Comparison of ENCODE assay signal across 8 cellular contexts in genomic region chr4:158255727-158256324, GRCh38. TPM values are rescaled to one million over a fixed set of nuclear protein-coding genes. Genes with fewer than 3 reads are reported as not detected.
DNase-seq lines count a peak whose midpoint lies in the region; ATAC-seq, FAIRE-seq and TF ChIP-seq lines count a peak whose summit lies in the region.

No MANE protein-coding gene starts in this region.

- H3K27me3 ChIP-seq in thyroid gland: no peaks in the 10 kb centered on the region

- intact Hi-C loops in thyroid gland (cut with DNase I): loop anchor here (10.0 kb wide), 1 partner anchor 61 kb away; no protein-coding TSS in a partner anchor

- H3K27ac ChIP-seq in A549 (no peak overlapping the region), angular gyrus (ENCODE audit: low read depth, low read length) (peak overlapping the region; percentile 70), thyroid gland (no peak overlapping the region)

- no peak for TF ChIP-seq EP300 in A549 (IDR thresholded peaks at IDR 0.05)

- H3K9me3 ChIP-seq in A549: no peaks in the 10 kb centered on the region
- no peaks in the 10 kb centered on the region for H3K9me3 ChIP-seq in thyroid gland

- CTCF ChIA-PET in A549 (lab: Yijun Ruan, JAX): interaction anchor here (0.6 to 7.2 kb wide), 16 partner anchors 10 to 741 kb away, joined by 3 to 46 read pairs (median 3); no protein-coding TSS in a partner anchor

- TF ChIP-seq CTCF in A549 (IDR thresholded peaks at IDR 0.05): peak; percentile 45
- TF ChIP-seq CTCF in thyroid gland (IDR thresholded peaks at IDR 0.05): peak; percentile 48 to 78 (median 66)

- POLR2A ChIA-PET in A549 (lab: Yijun Ruan, JAX): no interaction called here

- H3K4me2 ChIP-seq in A549: no peak overlapping the region

- H3K36me3 ChIP-seq in thyroid gland: no peaks in the 10 kb centered on the region

- peak; percentile 51 to 57; a peak in 3 of 5 replicates for TF ChIP-seq RAD21 in A549 (conservative IDR thresholded peaks at IDR 0.05 in 1 of 2, IDR thresholded peaks at IDR 0.05 in 1 of 2)

- DNase-seq in A549 (ENCODE audit: low read depth in 1 of 2, low spot score in 1 of 2) (peak; percentile 13 to 41), NCI-H1694 (lab: John Stamatoyannopoulos, UW) (peak; percentile 20), iPS-NIHi11 (ENCODE audit: low spot score) (peak; percentile 30), thyroid gland (no peak), cerebellar nuclear complex (lab: John Stamatoyannopoulos, UW) (no peak)

- H3K4me1 ChIP-seq in A549: peaks cover 7% of the 10 kb centered on the region; the same call in 1 of the 3 replicates
- H3K4me1 ChIP-seq in thyroid gland: no peaks in the 10 kb centered on the region

- H3K4me3 ChIP-seq in A549 (no peak overlapping the region), thyroid gland (replicated peaks in 1 of 3) (no peak overlapping the region)

- no peak for TF ChIP-seq POLR2A in A549 (IDR thresholded peaks at IDR 0.05; ENCODE audit: low read length)
- no peak for TF ChIP-seq POLR2A in thyroid gland (IDR thresholded peaks at IDR 0.05)

- 33% methylated on average over 3 of the region's 3 CpGs for WGBS in A549 (ENCODE audit: missing lambda C conversion rate)
- WGBS in thyroid gland, 2 donors: 40 to 42% methylated on average over 3 of the region's 3 CpGs

- FAIRE-seq in A549 (lab: Jason Lieb, UNC): no peak

- ATAC-seq in A549: peak; percentile 62 to 71; a peak in 4 of 6 replicates
- peak; percentile 36 for ATAC-seq in GM18499 (IDR thresholded peaks at IDR 0.05; ENCODE audit: insufficient read depth, unreplicated experiment)
- ATAC-seq in HG02840 (IDR thresholded peaks at IDR 0.05; ENCODE audit: low FRiP score, unreplicated experiment): peak; percentile 55

TF ChIP-seq in A549, 52 proteins besides CTCF, POLR2A, EP300 and RAD21:
- TF ChIP-seq BHLHE40 (IDR thresholded peaks at IDR 0.05; ENCODE audit: low read depth, low read length): no peak
- TF ChIP-seq SMC3 (IDR thresholded peaks at IDR 0.05): peak; percentile 43; the same call in 1 of the 3 replicates

RNA-seq across cellular contexts. Expression of gene TMEM144, which starts 45.5 kb away (rescaled TPM):
- polyA plus RNA-seq in A549 (2011; rRNA removed): 8.8 and 10.2 TPM in 2 replicates
- polyA plus RNA-seq in A549 (2012; cell fraction: cytosol; rRNA removed): 1.5 and 2.1 TPM in 2 replicates
- 0.89 and 1.3 TPM in 2 replicates for polyA plus RNA-seq in A549 (2012; cell fraction: nucleus; rRNA removed)
- 3.9 to 5.3 TPM (median 4.4 TPM) in 3 replicates for polyA plus RNA-seq in A549 (2017; fragmentation: RNase III; extraction: RNeasy Plus Mini Kit Qiagen cat#74134 plus additional on column Dnase treatment)
- polyA minus RNA-seq in A549 (2011; rRNA and poly(A)+ RNA removed): 12.7 and 15.6 TPM in 2 replicates
- 10 to 100 TPM; 22.1 to 34.9 (median 29.6) TPM for total RNA-seq in thyroid gland

Comparison
In these comparisons a context has a peak if more than half of its experiments do, and no peak if none do; other contexts are left out.
1. DNase-seq: peak in A549 (2 of 2), NCI-H1694 (single experiment) and iPS-NIHi11 (single experiment); none in thyroid gland (0 of 2) and cerebellar nuclear complex (0 of 2).
2. Peak in every context shown above with its lines, with median percentiles within 50 percentile points of each other: ATAC-seq.